Comparison of ENCODE assay signal across 8 cellular contexts in the genomic region with DNA sequence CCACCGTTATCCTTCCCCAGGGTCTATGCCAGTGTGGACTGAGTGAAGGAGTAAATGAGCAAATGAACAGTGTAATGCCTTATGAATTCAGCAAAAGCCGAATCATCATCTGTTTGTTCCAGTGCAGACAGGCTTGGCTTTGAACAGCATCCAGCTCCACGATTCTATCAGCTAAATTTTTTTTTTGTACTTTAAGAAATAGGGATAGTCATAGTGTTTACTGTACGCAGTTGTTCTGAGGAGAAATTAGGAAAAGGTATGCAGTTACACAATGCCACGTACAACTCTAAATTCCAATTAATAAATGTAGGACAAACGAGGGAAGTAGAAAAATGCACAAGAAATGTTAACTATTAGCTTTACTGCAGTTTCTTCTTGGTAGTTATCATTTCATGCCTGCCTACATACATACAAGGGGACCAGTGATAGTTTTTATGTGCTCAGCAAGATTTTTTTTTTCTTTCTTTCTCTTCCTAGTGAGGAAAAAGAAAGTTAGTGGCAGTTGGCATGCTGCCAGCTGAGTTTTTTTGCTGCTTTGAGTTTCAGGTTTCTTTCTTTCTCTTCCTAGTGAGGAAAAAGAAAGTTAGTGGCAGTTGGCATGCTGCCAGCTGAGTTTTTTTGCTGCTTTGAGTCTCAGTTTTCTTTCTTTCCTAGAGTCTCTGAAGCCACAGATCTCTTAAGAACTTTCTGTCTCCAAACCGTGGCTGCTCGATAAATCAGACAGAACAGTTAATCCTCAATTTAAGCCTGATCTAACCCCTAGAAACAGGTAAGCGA. TPM values are rescaled to one million over a fixed set of nuclear protein-coding genes. Genes with fewer than 3 reads are reported as not detected.
DNase-seq lines count a peak whose midpoint lies in the region; ATAC-seq and TF ChIP-seq lines count a peak whose summit lies in the region.

Gene IFI44L (plus strand): TSS at position 646 of the 777 bp plus-strand sequence. CDS start 7,468 bp downstream, outside the sequence.

- ATAC-seq in GM21390 (IDR thresholded peaks at IDR 0.05; ENCODE audit: unreplicated experiment) (peak; percentile 50), upper lobe of right lung (peak; percentile 12)

- H3K36me3 ChIP-seq in KOPT-K1 (ENCODE audit: insufficient read depth, low read length), result no peaks in the 10 kb centered on the region
- no peaks in the 10 kb centered on the region for H3K36me3 ChIP-seq in upper lobe of right lung

- TF ChIP-seq CTCF in AG10803 (conservative IDR thresholded peaks at IDR 0.05; ENCODE audit: low read length), result no peak
- TF ChIP-seq CTCF in upper lobe of right lung (IDR thresholded peaks at IDR 0.05), result no peak
- no peak for TF ChIP-seq CTCF in GM20000 (IDR thresholded peaks at IDR 0.05; ENCODE audit: extremely low read depth, missing control alignments)

- H3K4me3 ChIP-seq in AG10803 (ENCODE audit: low read length) (peak within 1 kb of the TSS; percentile 54), upper lobe of right lung (peak within 1 kb of the TSS; percentile 43)

- H3K27me3 ChIP-seq in upper lobe of right lung, result no peaks in the 10 kb centered on the region

- H3K4me1 ChIP-seq in upper lobe of right lung, result peaks cover 9% of the 10 kb centered on the region

- intact Hi-C loops in upper lobe of right lung (cut with DNase I), result loop anchor here (10.0 kb wide), 1 partner anchor 55 kb away; no protein-coding TSS in a partner anchor

- H3K9me3 ChIP-seq in KOPT-K1 (ENCODE audit: insufficient read depth, low read length, poor library complexity, severe bottlenecking), result no peaks in the 10 kb centered on the region
- H3K9me3 ChIP-seq in upper lobe of right lung, result no peaks in the 10 kb centered on the region

- H3K27ac ChIP-seq in KOPT-K1 (ENCODE audit: low read depth, low read length, poor library complexity, severe bottlenecking), result peak within 1 kb of the TSS; percentile 4
- H3K27ac ChIP-seq in upper lobe of right lung, result peak within 1 kb of the TSS; percentile 81

- DNase-seq in AG10803 (ENCODE audit: low read depth), result peak; percentile 85
- DNase-seq in activated T-cell treated with anti-CD3 and anti-CD28 coated beads for 4 hours, result peak; percentile 59
- DNase-seq in fibroblast of gingiva (ENCODE audit: low read depth), result peak; percentile 86
- DNase-seq in renal cortical epithelial cell (ENCODE audit: low read depth), result peak; percentile 62
- DNase-seq in upper lobe of right lung, result no peak
- DNase-seq in GM20000 (ENCODE audit: low spot score), result no peak

RNA-seq across cellular contexts. Expression of gene IFI44L, which starts in this region (rescaled TPM):
- 10.8 and 12.2 TPM in 2 replicates for total RNA-seq in renal cortical epithelial cell
- 30.0 TPM for total RNA-seq in upper lobe of right lung

Comparison
In these comparisons a context has a peak if more than half of its experiments do, and no peak if none do; other contexts are left out.
1. DNase-seq: peak in AG10803 (single experiment), activated T-cell treated with anti-CD3 and anti-CD28 coated beads for 4 hours (single experiment), fibroblast of gingiva (single experiment) and renal cortical epithelial cell (single experiment); none in upper lobe of right lung (single experiment) and GM20000 (single experiment).